In genomic region chr13:77521194-77521593, GRCh38 we compare ENCODE assay signal across 1 cellular context.
TF ChIP-seq lines count a peak whose summit lies in the region.

No MANE protein-coding gene starts in this region.

TF ChIP-seq in GM23338, 12 proteins besides CTCF, POLR2A, EP300 and RAD21 (continued from another document):
- TF ChIP-seq ETS1 (IDR thresholded peaks at IDR 0.05) = no peak
- no peak for TF ChIP-seq ZNF462 (CRISPR knock-in tag; IDR thresholded peaks at IDR 0.05)
